ENCODE assay signal across 18 cellular contexts in the genomic region with DNA sequence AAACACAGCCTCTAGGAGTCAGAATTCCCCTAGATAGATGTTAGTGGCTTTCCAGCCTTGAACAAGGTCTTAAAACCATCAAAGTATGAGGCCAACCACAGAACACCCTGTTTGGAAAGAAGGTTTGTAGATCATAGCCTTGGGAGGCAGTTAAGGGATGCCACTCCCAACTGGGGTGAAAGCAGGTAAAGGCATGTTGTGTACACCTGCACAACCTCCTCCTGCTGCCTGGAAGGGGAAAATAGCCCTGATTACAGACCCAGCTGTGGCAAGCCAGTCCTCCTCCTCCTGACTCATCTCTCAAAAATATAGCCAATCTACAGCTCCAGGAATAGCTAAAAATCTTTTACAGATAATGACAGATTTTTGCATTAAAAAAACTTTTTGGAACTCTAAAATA.
DNase-seq lines count a peak whose midpoint lies in the region; ATAC-seq, FAIRE-seq and TF ChIP-seq lines count a peak whose summit lies in the region.
"Had no signal": no experiment of that assay in that cellular context is flagged by ENCODE, and none has a peak within 500 bp of the region (broad histone marks: within the 10 kb centered on the region; RNA-seq: fewer than 3 reads in every experiment).

No MANE protein-coding gene starts in this region.

- H3K36me3 ChIP-seq in Loucy (ENCODE audit: insufficient read depth, low read length) (no peaks in the 10 kb centered on the region), bronchial epithelial cell (ENCODE audit: control insufficient read depth, insufficient read depth, low read length) (no peaks in the 10 kb centered on the region)

- no peaks in the 10 kb centered on the region for H4K20me1 ChIP-seq in Loucy (ENCODE audit: insufficient read depth, low read length, poor library complexity, severe bottlenecking)

- H3K36me3 Mint-ChIP-seq in osteocyte (ENCODE audit: unreplicated experiment), result no peaks in the 10 kb centered on the region

- H3K4me2 ChIP-seq in Loucy (ENCODE audit: low read depth, low read length, poor library complexity, severe bottlenecking), result no peak overlapping the region

- no peak overlapping the region for H3K4me3 Mint-ChIP-seq in osteocyte (ENCODE audit: unreplicated experiment)
- H3K4me3 Mint-ChIP-seq: B cell; CD4-positive, alpha-beta T cell; H9 had no signal

- no peaks in the 10 kb centered on the region for H3K9me2 ChIP-seq in Loucy (replicated peaks; ENCODE audit: low read depth, low read length)

- no peaks in the 10 kb centered on the region for H3K4me1 Mint-ChIP-seq in osteocyte (ENCODE audit: unreplicated experiment)

- H3F3A ChIP-seq in Loucy (ENCODE audit: low read depth), result no peaks in the 10 kb centered on the region

- H3K27me3 ChIP-seq in Loucy (ENCODE audit: insufficient read depth, low read length, poor library complexity, severe bottlenecking) (no peaks in the 10 kb centered on the region), bronchial epithelial cell (ENCODE audit: control insufficient read depth, insufficient read depth, low read length) (no peaks in the 10 kb centered on the region), foreskin keratinocyte (peaks cover 5% of the 10 kb centered on the region)

- no peak overlapping the region for H3K27ac Mint-ChIP-seq in osteocyte (ENCODE audit: unreplicated experiment)
- H3K27ac Mint-ChIP-seq: B cell; CD4-positive, alpha-beta T cell; H9 had no signal

- H2AFZ ChIP-seq in Loucy (ENCODE audit: low read length), result no peak overlapping the region

- H3K4me3 ChIP-seq in Loucy (ENCODE audit: low read length, poor library complexity, severe bottlenecking), result no peak overlapping the region
- no peak overlapping the region for H3K4me3 ChIP-seq in bronchial epithelial cell (ENCODE audit: low read depth, low read length)
- H3K4me3 ChIP-seq: K562 had no signal

- H3K4me1 ChIP-seq in Loucy (ENCODE audit: insufficient read depth, low read length, poor library complexity, severe bottlenecking) (peaks cover 8% of the 10 kb centered on the region), foreskin keratinocyte (peaks cover 4% of the 10 kb centered on the region)

- no peaks in the 10 kb centered on the region for H3K9me3 ChIP-seq in Loucy (ENCODE audit: insufficient read depth, low read depth, low read length)

- peak; percentile 21 for DNase-seq in HPDE6-E6E7 (ENCODE audit: extremely low spot score)
- peak; percentile 75 for DNase-seq in bronchial epithelial cell (ENCODE audit: low read depth)
- peak; percentile 84 to 93 for DNase-seq in foreskin keratinocyte
- no peak for DNase-seq in mucosa of gallbladder (ENCODE audit: low spot score)
- DNase-seq in osteocyte (ENCODE audit: extremely low spot score, unreplicated experiment), result no peak
- DNase-seq: ACHN; C1 segment of cervical spinal cord; Calu3; CD4-positive, alpha-beta T cell; DMS79; GOT3; H9 had no signal

- H3K27me3 Mint-ChIP-seq in osteocyte (ENCODE audit: unreplicated experiment), result peaks cover 15% of the 10 kb centered on the region

- H3K9ac ChIP-seq in Loucy (ENCODE audit: low read depth, low read length, poor library complexity, severe bottlenecking), result no peak overlapping the region

- no peaks in the 10 kb centered on the region for H3K79me2 ChIP-seq in Loucy (ENCODE audit: insufficient read depth, low read length)

- H3K27ac ChIP-seq in foreskin keratinocyte, result no peak overlapping the region

- peak; percentile 25; the same call in 1 of the 2 replicates for TF ChIP-seq CTCF in Loucy (conservative IDR thresholded peaks at IDR 0.05; ENCODE audit: low read length)
- no peak for TF ChIP-seq CTCF in bronchial epithelial cell (IDR thresholded peaks at IDR 0.05; ENCODE audit: insufficient read depth, low read length, severe bottlenecking)
- peak; percentile 29 for TF ChIP-seq CTCF in foreskin keratinocyte (conservative IDR thresholded peaks at IDR 0.05)
- no peak for TF ChIP-seq CTCF in osteocyte (IDR thresholded peaks at IDR 0.05)

- FAIRE-seq in bronchial epithelial cell (lab: Jason Lieb, UNC), result no peak
- FAIRE-seq: GM12891, GM19239, K562 had no signal

- H3K9me3 Mint-ChIP-seq in osteocyte (ENCODE audit: unreplicated experiment), result peaks cover 8% of the 10 kb centered on the region
- H3K9me3 Mint-ChIP-seq: CD4-positive, alpha-beta T cell; H9 had no signal

- ATAC-seq in foreskin keratinocyte, result peak; percentile 98
- no peak for ATAC-seq in GM18867 (IDR thresholded peaks at IDR 0.05; ENCODE audit: unreplicated experiment)
- ATAC-seq: K562 had no signal

Comparison
In these comparisons a context has a peak if more than half of its experiments do, and no peak if none do; other contexts are left out.
1. DNase-seq: peak in HPDE6-E6E7 (single experiment), bronchial epithelial cell (single experiment) and foreskin keratinocyte (2 of 2); none in mucosa of gallbladder (single experiment) and osteocyte (single experiment).
2. CTCF ChIP-seq: peak in Loucy (single experiment) and foreskin keratinocyte (single experiment); none in bronchial epithelial cell (single experiment) and osteocyte (single experiment).